20 cellular contexts compared by ENCODE assay signal in the genomic region with DNA sequence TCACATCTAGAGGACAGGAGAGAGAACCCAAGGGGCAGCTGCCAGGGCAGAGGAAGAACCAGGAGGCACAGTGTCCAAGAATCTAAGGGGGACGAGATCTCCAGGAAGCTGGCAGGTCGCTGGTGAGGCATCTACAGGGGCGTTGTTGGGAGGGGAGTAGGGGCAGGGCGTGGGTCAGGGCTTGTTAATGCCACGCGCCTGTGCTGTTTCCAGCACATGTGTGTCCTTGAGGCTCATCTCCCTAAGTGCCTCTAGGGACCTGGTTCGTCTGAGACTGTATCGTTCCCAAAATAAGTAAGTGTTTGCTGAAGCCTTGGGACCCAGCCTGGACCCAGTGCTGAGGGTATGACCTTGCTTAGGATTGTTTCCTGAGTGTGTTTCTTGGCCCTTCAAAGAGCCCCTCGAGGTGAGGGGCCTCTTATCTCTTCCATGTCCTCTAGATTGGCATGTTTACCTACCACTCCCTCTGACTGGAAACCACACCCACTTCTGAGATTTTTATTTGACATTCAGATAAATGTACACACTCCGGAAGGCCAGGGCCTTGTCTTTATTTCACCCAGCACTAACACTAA. TPM values are rescaled to one million over a fixed set of nuclear protein-coding genes. Genes with fewer than 3 reads are reported as not detected.
DNase-seq lines count a peak whose midpoint lies in the region; ATAC-seq and TF ChIP-seq lines count a peak whose summit lies in the region.
"Had no signal": no experiment of that assay in that cellular context is flagged by ENCODE, and none has a peak within 500 bp of the region (broad histone marks: within the 10 kb centered on the region; RNA-seq: fewer than 3 reads in every experiment).

No MANE protein-coding gene starts in this region.

- H3K9me3 Mint-ChIP-seq in MCF 10A (ENCODE audit: unreplicated experiment) (no peaks in the 10 kb centered on the region), mesothelial cell of epicardium (no peaks in the 10 kb centered on the region), T-cell (no peaks in the 10 kb centered on the region)
- H3K9me3 Mint-ChIP-seq: activated naive CD4-positive, alpha-beta T cell treated with anti-CD3 and anti-CD28 coated beads, Interleukin-2, amount 50 U/mL, for 24 hours; CD4-positive, alpha-beta memory T cell had no signal

- dilution Hi-C loops in mammary epithelial cell (cut with HindIII; ENCODE audit: low sequenced_read_pairs), result no loop called here

- H3F3A ChIP-seq in PC-3 (ENCODE audit: low read length, unreplicated experiment), result peaks cover 8% of the 10 kb centered on the region

- peak in 3 of 4 donors; percentile 92 to 99 (median 95) for TF ChIP-seq EP300 in upper lobe of left lung (IDR thresholded peaks at IDR 0.05)

- ATAC-seq in PC-3 (peak; percentile 75), upper lobe of left lung (ENCODE audit: low FRiP score in 2 of 2) (peak; percentile 57 to 91), T-cell (replicated peaks in 1 of 4) (no peak)
- ATAC-seq: left lobe of liver, Panc1, SK-N-SH treated with all-trans-retinoic acid at 6 μM for 48 hours had no signal

- H3K27ac ChIP-seq in mammary epithelial cell (ENCODE audit: insufficient read depth, low read depth, low read length) (no peak overlapping the region), PC-3 (ENCODE audit: low read length) (no peak overlapping the region), upper lobe of left lung (peak overlapping the region in 3 of 4 donors; percentile 61 to 70 (median 65))
- H3K27ac ChIP-seq: ovary had no signal

- TF ChIP-seq CTCF in MCF 10A (IDR thresholded peaks at IDR 0.05; ENCODE audit: unreplicated experiment) (no peak), mammary epithelial cell (conservative IDR thresholded peaks at IDR 0.05 in 1 of 2, IDR thresholded peaks at IDR 0.05 in 1 of 2; ENCODE audit: extremely low read depth in 1 of 2, insufficient read depth in 1 of 2, low read depth in 1 of 2, low read length in 2 of 2) (no peak), PC-3 (conservative IDR thresholded peaks at IDR 0.05; ENCODE audit: low read depth, low read length) (no peak), mesothelial cell of epicardium (IDR thresholded peaks at IDR 0.05; ENCODE audit: unreplicated experiment) (no peak), upper lobe of left lung (IDR thresholded peaks at IDR 0.05) (no peak), GM20000 (IDR thresholded peaks at IDR 0.05; ENCODE audit: extremely low read depth, missing control alignments) (no peak)

- H3K9me3 ChIP-seq in mammary epithelial cell (replicated peaks; ENCODE audit: insufficient read depth, low read length) (no peaks in the 10 kb centered on the region), PC-3 (ENCODE audit: low read length) (no peaks in the 10 kb centered on the region), upper lobe of left lung (no peaks in the 10 kb centered on the region)
- H3K9me3 ChIP-seq: ovary had no signal

- H3K4me1 ChIP-seq in mammary epithelial cell (ENCODE audit: insufficient read depth, low read length) (peaks cover 19% of the 10 kb centered on the region), PC-3 (ENCODE audit: insufficient read depth, low read length) (peaks cover 38% of the 10 kb centered on the region), upper lobe of left lung (peaks cover 8 to 62% (median 29%) of the 10 kb centered on the region in 4 donors)

- in situ Hi-C loops in mammary epithelial cell (cut with MboI; ENCODE audit: low sequenced_read_pairs in 2 of 2), result no loop called here

- H3K27ac Mint-ChIP-seq in MCF 10A (ENCODE audit: low read depth, unreplicated experiment) (peak overlapping the region; percentile 81), mesothelial cell of epicardium (peak overlapping the region; percentile 67), T-cell (no peak overlapping the region)
- H3K27ac Mint-ChIP-seq: activated naive CD4-positive, alpha-beta T cell treated with anti-CD3 and anti-CD28 coated beads, Interleukin-2, amount 50 U/mL, for 24 hours had no signal

- CTCF ChIA-PET in MCF 10A (lab: Yijun Ruan, JAX), result interaction anchor here (0.6 to 0.8 kb wide), 2 partner anchors 11 to 709 kb away, joined by 3 to 6 read pairs; no protein-coding TSS in a partner anchor
- CTCF ChIA-PET in mammary epithelial cell (lab: Charles Lee; ENCODE audit: low non-redundant PET), result no interaction called here
- CTCF ChIA-PET in PC-3 (lab: Charles Lee), result no interaction called here
- CTCF ChIA-PET in T-cell (lab: Charles Lee), result no interaction called here

- 85% methylated on average over 5 of the region's 10 CpGs for WGBS in mammary epithelial cell (ENCODE audit: low coverage, missing lambda C conversion rate)
- 48 to 55% methylated on average over 7 to 10 of the region's 10 CpGs for WGBS in upper lobe of left lung, 2 donors

- no peaks in the 10 kb centered on the region for H3K9me2 ChIP-seq in PC-3 (replicated peaks; ENCODE audit: low read length)

- H3K4me2 ChIP-seq in mammary epithelial cell (ENCODE audit: insufficient read depth, low read depth, low read length) (no peak overlapping the region), PC-3 (ENCODE audit: low read length) (0 out of 2 replicates have a peak overlapping the region, but pooled peaks have one; percentile 4)

- DNase-seq in MCF 10A (ENCODE audit: unreplicated experiment), result no peak
- no peak for DNase-seq in mammary epithelial cell
- DNase-seq in PC-3, result peak; percentile 47
- no peak for DNase-seq in mesothelial cell of epicardium (ENCODE audit: low spot score in 2 of 2, unreplicated experiment in 2 of 2)
- peak in 1 of 2 donors; percentile 88 for DNase-seq in upper lobe of left lung
- DNase-seq in RKO (ENCODE audit: low spot score), result no peak
- no peak for DNase-seq in GM20000 (ENCODE audit: low spot score)
- no peak for DNase-seq in T-cell
- DNase-seq: activated CD4-positive, alpha-beta T cell treated with anti-CD3 and anti-CD28 coated beads for 1 hour; CD4-positive, alpha-beta memory T cell; KBM-7; NCI-H82; stimulated activated CD4-positive, alpha-beta T cell treated with anti-CD3 and anti-CD28 coated beads, Interleukin-1b, Interleukin-23, amount 100 ng/mL, for 48 hours; stimulated activated naive CD4-positive, alpha-beta T cell treated with Interleukin-2 at 50 U/mL for 16 hours; T1000 had no signal

- POLR2A ChIA-PET in MCF 10A (lab: Yijun Ruan, JAX) (no interaction called here), PC-3 (lab: Charles Lee; ENCODE audit: unreplicated experiment) (no interaction called here), T-cell (lab: Charles Lee) (no interaction called here)

- H2AFZ ChIP-seq in mammary epithelial cell (ENCODE audit: low read depth, low read length) (no peak overlapping the region), PC-3 (ENCODE audit: low read length) (no peak overlapping the region)

- no peak for TF ChIP-seq POLR2A in upper lobe of left lung (IDR thresholded peaks at IDR 0.05)

- no TSS peak for BruUV-seq in MCF 10A (replicated peaks; lab: Mats Ljungman, UMichigan)
- no TSS peak for BruUV-seq in mammary epithelial cell (replicated peaks; lab: Mats Ljungman, UMichigan)
- BruUV-seq in PC-3 (replicated peaks; lab: Mats Ljungman, UMichigan), result no TSS peak

- intact Hi-C loops in MCF 10A (cut with micrococcal nuclease), result no loop called here
- intact Hi-C loops in mammary epithelial cell (cut with micrococcal nuclease), result no loop called here
- intact Hi-C loops in PC-3 (cut with micrococcal nuclease), result no loop called here

- H3K9ac ChIP-seq in mammary epithelial cell (ENCODE audit: insufficient read depth, low read length), result no peak overlapping the region
- H3K9ac ChIP-seq in PC-3 (ENCODE audit: low read length), result no peak overlapping the region

- H3K27me3 Mint-ChIP-seq in MCF 10A (ENCODE audit: insufficient read depth, unreplicated experiment) (no peaks in the 10 kb centered on the region), mesothelial cell of epicardium (ENCODE audit: low read depth) (no peaks in the 10 kb centered on the region), T-cell (no peaks in the 10 kb centered on the region)
- H3K27me3 Mint-ChIP-seq: activated naive CD4-positive, alpha-beta T cell treated with anti-CD3 and anti-CD28 coated beads, Interleukin-2, amount 50 U/mL, for 24 hours; CD4-positive, alpha-beta memory T cell had no signal

- H3K4me3 Mint-ChIP-seq in MCF 10A (ENCODE audit: unreplicated experiment), result no peak overlapping the region
- H3K4me3 Mint-ChIP-seq in mesothelial cell of epicardium, result no peak overlapping the region
- H3K4me3 Mint-ChIP-seq in T-cell, result no peak overlapping the region
- H3K4me3 Mint-ChIP-seq: activated naive CD4-positive, alpha-beta T cell treated with anti-CD3 and anti-CD28 coated beads, Interleukin-2, amount 50 U/mL, for 24 hours; CD4-positive, alpha-beta memory T cell had no signal

- H3K36me3 Mint-ChIP-seq in MCF 10A (ENCODE audit: insufficient read depth, unreplicated experiment) (peaks cover 35% of the 10 kb centered on the region), mesothelial cell of epicardium (peaks cover 16% of the 10 kb centered on the region), T-cell (peaks cover 18% of the 10 kb centered on the region)

- H4K20me1 ChIP-seq in mammary epithelial cell (ENCODE audit: insufficient read depth, low read length) (no peaks in the 10 kb centered on the region), PC-3 (ENCODE audit: low read length) (peaks cover 10% of the 10 kb centered on the region; the same call in 1 of the 2 replicates)

- peaks cover 11% of the 10 kb centered on the region for H3K4me1 Mint-ChIP-seq in MCF 10A (ENCODE audit: insufficient read depth, unreplicated experiment)
- H3K4me1 Mint-ChIP-seq in mesothelial cell of epicardium, result peaks cover 24% of the 10 kb centered on the region
- peaks cover 8 to 37% (median 16%) of the 10 kb centered on the region in 3 donors for H3K4me1 Mint-ChIP-seq in T-cell

- H3K36me3 ChIP-seq in mammary epithelial cell (ENCODE audit: insufficient read depth, low read length), result peaks cover 20% of the 10 kb centered on the region
- peaks cover 54% of the 10 kb centered on the region for H3K36me3 ChIP-seq in PC-3 (ENCODE audit: low read depth, low read length)
- H3K36me3 ChIP-seq in upper lobe of left lung, result no peaks in the 10 kb centered on the region
- H3K36me3 ChIP-seq: ovary had no signal

- H3K4me3 ChIP-seq in mammary epithelial cell (replicated peaks in 1 of 3; ENCODE audit: insufficient read depth in 1 of 3, low read depth in 2 of 3, low read length in 3 of 3) (no peak overlapping the region), PC-3 (ENCODE audit: low read length) (no peak overlapping the region), upper lobe of left lung (no peak overlapping the region)
- H3K4me3 ChIP-seq: ovary had no signal

- H3K27me3 ChIP-seq in mammary epithelial cell (ENCODE audit: insufficient read depth, low read length), result no peaks in the 10 kb centered on the region
- no peaks in the 10 kb centered on the region for H3K27me3 ChIP-seq in PC-3 (ENCODE audit: low read length)
- no peaks in the 10 kb centered on the region for H3K27me3 ChIP-seq in upper lobe of left lung
- H3K27me3 ChIP-seq: ovary had no signal

- H3K79me2 ChIP-seq in mammary epithelial cell (ENCODE audit: insufficient read depth, low read length), result peaks cover 93% of the 10 kb centered on the region
- H3K79me2 ChIP-seq in PC-3 (ENCODE audit: low read length), result peaks cover 97% of the 10 kb centered on the region

RNA-seq across cellular contexts. Expression of gene HK2, which starts 22.2 kb away (rescaled TPM):
- total RNA-seq in MCF 10A (2022) (40.4 and 47.8 TPM in 2 replicates), mammary epithelial cell (10 to 100 TPM; 13.0 to 56.1 TPM), PC-3 (2014; rRNA removed) (43.8 and 55.2 TPM in 2 replicates), mesothelial cell of epicardium (16.6 to 17.7 TPM (median 16.9 TPM) in 3 replicates), upper lobe of left lung (10 to 100 TPM; 29.0 to 98.8 (median 39.7) TPM), T-cell (10 to 100 TPM in 3 of 5 donors, 1 to 10 TPM in 2; 8.6 to 14.4 (median 10.6) TPM)
- polyA plus RNA-seq in mammary epithelial cell, result 41.0 TPM
- 131 TPM for polyA minus RNA-seq in mammary epithelial cell

Comparison
In these comparisons a context has a peak if more than half of its experiments do, and no peak if none do; other contexts are left out.
1. H3K27ac Mint-ChIP-seq: peak in MCF 10A (single experiment) and mesothelial cell of epicardium (single experiment); none in T-cell (0 of 2).
2. H3K27ac ChIP-seq: peak in upper lobe of left lung (3 of 4); none in mammary epithelial cell (single experiment) and PC-3 (single experiment).
3. ATAC-seq: peak in PC-3 (single experiment) and upper lobe of left lung (2 of 2); none in T-cell (0 of 4).